23 cellular contexts compared by ENCODE assay signal in the genomic region with DNA sequence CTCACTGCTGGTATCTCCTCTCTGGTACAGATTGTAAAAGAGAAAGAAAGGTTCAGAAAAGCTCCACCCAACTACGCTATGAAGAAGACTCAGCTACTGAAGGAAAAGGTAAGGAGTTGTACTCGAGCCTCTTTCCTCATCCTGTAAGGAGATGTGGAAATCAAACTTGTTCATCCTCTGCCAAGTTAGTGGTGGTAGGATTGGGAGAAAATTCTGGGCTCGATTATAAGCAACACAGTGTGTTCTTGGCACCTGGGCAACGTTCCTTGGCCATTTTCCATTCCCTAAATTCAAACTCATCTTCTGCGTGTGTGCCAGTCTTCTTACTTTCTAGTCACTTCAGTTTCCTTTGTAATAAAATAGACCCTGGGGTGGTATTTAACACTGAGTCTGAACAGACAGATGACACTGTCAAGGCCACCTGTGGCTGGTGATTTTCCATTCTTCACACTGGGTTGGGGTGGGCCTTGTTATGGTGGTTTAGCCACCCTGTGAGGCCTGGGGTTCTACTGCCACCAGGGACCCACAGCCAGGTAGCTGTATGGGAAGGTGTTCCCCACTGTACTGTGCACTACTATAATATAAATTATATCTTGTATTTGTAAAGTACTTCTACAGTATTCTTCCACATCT. TPM values are rescaled to one million over a fixed set of nuclear protein-coding genes. Genes with fewer than 3 reads are reported as not detected.
A peak's percentile ranks its signal among the peaks of the same experiment; 100 is the strongest.
DNase-seq lines count a peak whose midpoint lies in the region; TF ChIP-seq lines count a peak whose summit lies in the region.
"Had no signal": no experiment of that assay in that cellular context is flagged by ENCODE, and none has a peak within 500 bp of the region (broad histone marks: within the 10 kb centered on the region; RNA-seq: fewer than 3 reads in every experiment).

No MANE protein-coding gene starts in this region.

- in situ Hi-C loops in GM23248 (cut with MboI) = no loop called here

- H3K79me1 ChIP-seq in mesenchymal stem cell (replicated peaks; ENCODE audit: low read length, poor library complexity, severe bottlenecking) = peaks cover 8% of the 10 kb centered on the region

- H2BK12ac ChIP-seq in mesenchymal stem cell (ENCODE audit: low read length in 2 of 2) = no peak overlapping the region

- no peaks in the 10 kb centered on the region for H3F3A ChIP-seq in GM23248 (ENCODE audit: insufficient read depth)

- H3K4me2 ChIP-seq in GM23248 (ENCODE audit: unreplicated experiment) = no peak overlapping the region
- no peak overlapping the region for H3K4me2 ChIP-seq in mesenchymal stem cell (ENCODE audit: low read length, poor library complexity, severe bottlenecking)
- H3K4me2 ChIP-seq: KMS-11 had no signal

- H3K14ac ChIP-seq in mesenchymal stem cell (ENCODE audit: low read length in 2 of 2) = no peak overlapping the region

- no peak overlapping the region for H3K4me3 ChIP-seq in AG04450 (ENCODE audit: low read depth, low read length)
- no peak overlapping the region for H3K4me3 ChIP-seq in GM23248
- H3K4me3 ChIP-seq in mesenchymal stem cell (ENCODE audit: insufficient read depth in 1 of 2, low read depth in 1 of 2, low read length in 2 of 2) = no peak overlapping the region
- H3K4me3 ChIP-seq in tibial nerve = no peak overlapping the region
- H3K4me3 ChIP-seq: HAP-1, left lung, testis had no signal

- CTCF ChIA-PET in AG04450 (lab: Charles Lee) = interaction anchor here (0.8 to 3.0 kb wide), 2 partner anchors 11 to 41 kb away, joined by 3 to 12 read pairs; no protein-coding TSS in a partner anchor

- H3K36me3 Mint-ChIP-seq in brain (peaks cover 78% of the 10 kb centered on the region), progenitor cell of endocrine pancreas (ENCODE audit: insufficient read depth) (peaks cover 22% of the 10 kb centered on the region)

- H3K4me1 Mint-ChIP-seq in brain (peaks cover 3% of the 10 kb centered on the region), progenitor cell of endocrine pancreas (ENCODE audit: low read depth) (no peaks in the 10 kb centered on the region)
- H3K4me1 Mint-ChIP-seq: central memory CD8-positive, alpha-beta T cell; T-cell had no signal

- DNase-seq in AG04450 (ENCODE audit: low read depth, low spot score) (no peak), GM23248 (no peak), mesenchymal stem cell (no peak), SKM-1 treated with dmso at 0.1 percent for 144 hours (lab: John Stamatoyannopoulos, UW; ENCODE audit: unreplicated experiment) (no peak), OCI-M2 (lab: John Stamatoyannopoulos, UW; ENCODE audit: unreplicated experiment) (no peak), tibial nerve (ENCODE audit: low spot score in 2 of 2) (no peak), progenitor cell of endocrine pancreas (ENCODE audit: low spot score, unreplicated experiment) (no peak)
- DNase-seq: activated CD4-positive, alpha-beta T cell treated with anti-CD3 and anti-CD28 coated beads, Interleukin-2, amount 50 U/mL, for 48 hours; effector CD8-positive, alpha-beta T cell; GDM1; left lung; NCI-H1092; NCI-H2081; NCI-H446 treated with DMSO at 0.1 percent for 48 hours; occipital lobe; stimulated activated CD4-positive, alpha-beta T cell treated with anti-CD3 and anti-CD28 coated beads, Interleukin-4, amount 100 ng/mL, for 1 hour; T-cell; testis had no signal

- H3K4me1 ChIP-seq in GM23248 (ENCODE audit: insufficient read depth) = no peaks in the 10 kb centered on the region
- H3K4me1 ChIP-seq in mesenchymal stem cell (ENCODE audit: control insufficient read depth, insufficient read depth, low read depth, low read length) = peaks cover 11% of the 10 kb centered on the region
- no peaks in the 10 kb centered on the region for H3K4me1 ChIP-seq in tibial nerve
- H3K4me1 ChIP-seq: testis had no signal

- no peaks in the 10 kb centered on the region for H3K27me3 Mint-ChIP-seq in brain
- H3K27me3 Mint-ChIP-seq in progenitor cell of endocrine pancreas = no peaks in the 10 kb centered on the region
- H3K27me3 Mint-ChIP-seq: central memory CD8-positive, alpha-beta T cell; T-cell had no signal

- no peaks in the 10 kb centered on the region for H3K9me3 Mint-ChIP-seq in brain
- no peaks in the 10 kb centered on the region for H3K9me3 Mint-ChIP-seq in progenitor cell of endocrine pancreas (ENCODE audit: low read depth)
- H3K9me3 Mint-ChIP-seq: central memory CD8-positive, alpha-beta T cell; T-cell had no signal

- H3K9ac ChIP-seq in GM23248 = no peak overlapping the region
- no peak overlapping the region for H3K9ac ChIP-seq in mesenchymal stem cell (ENCODE audit: low read length)
- H3K9ac ChIP-seq: KMS-11 had no signal

- H3K79me2 ChIP-seq in GM23248 (ENCODE audit: insufficient read depth) = no peaks in the 10 kb centered on the region

- H2AFZ ChIP-seq in GM23248 (no peak overlapping the region), mesenchymal stem cell (ENCODE audit: low read depth, low read length) (no peak overlapping the region)

- no peak overlapping the region for H3K23ac ChIP-seq in mesenchymal stem cell (ENCODE audit: low read length in 2 of 2)

- H3K27ac ChIP-seq in AG04450 (ENCODE audit: low read depth, low read length) (peak overlapping the region; percentile 89), GM23248 (peak overlapping the region; percentile 35), mesenchymal stem cell (ENCODE audit: low read length, poor library complexity, severe bottlenecking) (peak overlapping the region; percentile 87), tibial nerve (no peak overlapping the region)
- H3K27ac ChIP-seq: KMS-11, left lung, testis had no signal

- H3K36me3 ChIP-seq in GM23248 (ENCODE audit: low read depth) = peaks cover 58% of the 10 kb centered on the region
- H3K36me3 ChIP-seq in mesenchymal stem cell (ENCODE audit: control insufficient read depth in 1 of 2, insufficient read depth in 2 of 2, low read depth in 1 of 2, low read length in 2 of 2) = peaks cover 57 to 86% of the 10 kb centered on the region in 2 experiments
- peaks cover 0 to 100% (median 19%) of the 10 kb centered on the region in 3 donors for H3K36me3 ChIP-seq in tibial nerve

- no peaks in the 10 kb centered on the region for H3K9me2 ChIP-seq in GM23248 (ENCODE audit: insufficient read depth)

- H2BK15ac ChIP-seq in mesenchymal stem cell (ENCODE audit: low read depth, poor library complexity, severe bottlenecking) = no peak overlapping the region

- no peak overlapping the region for H2BK5ac ChIP-seq in mesenchymal stem cell (ENCODE audit: low read depth, low read length, poor library complexity, severe bottlenecking)

- H3K4me3 Mint-ChIP-seq in brain = no peak overlapping the region
- no peak overlapping the region for H3K4me3 Mint-ChIP-seq in progenitor cell of endocrine pancreas (ENCODE audit: low read depth)
- H3K4me3 Mint-ChIP-seq: central memory CD8-positive, alpha-beta T cell; T-cell had no signal

- H4K91ac ChIP-seq in mesenchymal stem cell (ENCODE audit: low read length) = no peak overlapping the region

- no peaks in the 10 kb centered on the region for H3K27me3 ChIP-seq in AG04450 (ENCODE audit: control insufficient read depth, insufficient read depth, low read length)
- H3K27me3 ChIP-seq in GM23248 (replicated peaks; ENCODE audit: insufficient read depth) = no peaks in the 10 kb centered on the region
- H3K27me3 ChIP-seq in mesenchymal stem cell (ENCODE audit: control insufficient read depth in 1 of 2, insufficient read depth in 1 of 2, low read length in 2 of 2) = no peaks in the 10 kb centered on the region
- H3K27me3 ChIP-seq in tibial nerve = no peaks in the 10 kb centered on the region
- H3K27me3 ChIP-seq: left lung, testis had no signal

- peak overlapping the region in 3 of 5 experiments; percentile 17 to 89 (median 60) for H3K27ac Mint-ChIP-seq in brain
- H3K27ac Mint-ChIP-seq in progenitor cell of endocrine pancreas = no peak overlapping the region
- H3K27ac Mint-ChIP-seq: T-cell had no signal

- POLR2A ChIA-PET in AG04450 (lab: Yijun Ruan, JAX) = no interaction called here

- H4K8ac ChIP-seq in mesenchymal stem cell (ENCODE audit: low read length) = no peak overlapping the region

- TF ChIP-seq EP300 in tibial nerve (IDR thresholded peaks at IDR 0.05) = no peak

- H2AK5ac ChIP-seq in mesenchymal stem cell (ENCODE audit: low read length, severe bottlenecking) = peak overlapping the region; percentile 85

- H3K4ac ChIP-seq in mesenchymal stem cell (ENCODE audit: low read depth in 1 of 2, low read length in 2 of 2) = no peak overlapping the region

- WGBS in GM23248 (ENCODE audit: low coverage in 1 of 2, low lambda C conversion rate in 2 of 2, missing lambda C conversion rate in 2 of 2), 2 experiments = 87% methylated on average over 5 of the region's 5 CpGs
- 96% methylated on average over 4 of the region's 5 CpGs for WGBS in mesenchymal stem cell
- WGBS in tibial nerve, 2 donors = 93 to 94% methylated on average over 5 of the region's 5 CpGs

- TF ChIP-seq CTCF in AG04450 (IDR thresholded peaks at IDR 0.05; ENCODE audit: low read depth, low read length) (no peak), brain (conservative IDR thresholded peaks at IDR 0.05) (no peak), tibial nerve (IDR thresholded peaks at IDR 0.05) (no peak), progenitor cell of endocrine pancreas (IDR thresholded peaks at IDR 0.05; ENCODE audit: unreplicated experiment) (no peak)

- no peaks in the 10 kb centered on the region for H4K20me1 ChIP-seq in GM23248 (ENCODE audit: insufficient read depth)

- no peak for TF ChIP-seq POLR2A in tibial nerve (IDR thresholded peaks at IDR 0.05)

- H3K9me3 ChIP-seq in AG04450 (ENCODE audit: control insufficient read depth, insufficient read depth, low read length) (no peaks in the 10 kb centered on the region; the same call in 1 of the 2 replicates), GM23248 (ENCODE audit: low read depth) (no peaks in the 10 kb centered on the region), mesenchymal stem cell (ENCODE audit: control insufficient read depth, low read length) (no peaks in the 10 kb centered on the region), tibial nerve (no peaks in the 10 kb centered on the region)
- H3K9me3 ChIP-seq: HAP-1, left lung, testis had no signal

- no peak overlapping the region for H2BK120ac ChIP-seq in mesenchymal stem cell (ENCODE audit: low read depth, low read length)

- no peak overlapping the region for H3K18ac ChIP-seq in mesenchymal stem cell (ENCODE audit: low read depth in 1 of 2, low read length in 2 of 2)

RNA-seq across cellular contexts. Expression of gene ITPKA, which starts 17.1 kb away (rescaled TPM):
- 0.92 and 1.5 TPM in 2 replicates for polyA plus RNA-seq in AG04450 (2011; rRNA removed)
- 0.83 and 1.1 TPM in 2 replicates for polyA minus RNA-seq in AG04450 (2011; rRNA and poly(A)+ RNA removed)
- total RNA-seq in GM23248 (2014; rRNA removed; shearing (Covaris generic)) = 0.43 and 7.7 TPM in 2 replicates
- 0.14 TPM in 1 of 2 replicates, not detected in the other for polyA plus RNA-seq in GM23248 (2016; fragmentation: Nextera tagmentation; extraction: Ambion mirVana)
- 17.4 TPM for polyA plus RNA-seq in brain (ENCODE audit: insufficient read depth, low read depth, low replicate concordance)
- polyA plus RNA-seq in mesenchymal stem cell (2013, experiment 1 of 2) = 0.37 TPM
- polyA plus RNA-seq in mesenchymal stem cell (2013, experiment 2 of 2) = 0.33 TPM
- total RNA-seq in tibial nerve = not detected
- 0.89 and 1.0 TPM in 2 replicates for total RNA-seq in progenitor cell of endocrine pancreas
- total RNA-seq: skeletal muscle tissue had no signal

RNA-seq across cellular contexts. Expression of gene LTK, which starts 37.1 kb away (rescaled TPM):
- polyA plus RNA-seq in AG04450 (2011; rRNA removed) (0.09 and 0.20 TPM in 2 replicates), GM23248 (2016; fragmentation: Nextera tagmentation; extraction: Ambion mirVana) (not detected in 2 replicates), brain (ENCODE audit: insufficient read depth, low read depth, low replicate concordance) (2.4 TPM)
- 0.18 and 0.22 TPM in 2 replicates for polyA minus RNA-seq in AG04450 (2011; rRNA and poly(A)+ RNA removed)
- total RNA-seq in GM23248 (2014; rRNA removed; shearing (Covaris generic)) = not detected in 2 replicates
- polyA plus RNA-seq in mesenchymal stem cell (2013, experiment 1 of 2) = 0.26 TPM
- 0.22 TPM for polyA plus RNA-seq in mesenchymal stem cell (2013, experiment 2 of 2)
- total RNA-seq in tibial nerve (under 1 TPM in 2 of 4 donors, not detected in 2; 0.39 to 0.90 TPM), progenitor cell of endocrine pancreas (0.55 and 1.2 TPM in 2 replicates)
- total RNA-seq: occipital lobe had no signal

RNA-seq across cellular contexts. Expression of gene RTF1, which starts 59.6 kb away (rescaled TPM):
- polyA plus RNA-seq in AG04450 (2011; rRNA removed) (32.5 and 40.8 TPM in 2 replicates), GM23248 (2016; fragmentation: Nextera tagmentation; extraction: Ambion mirVana) (58.6 and 61.7 TPM in 2 replicates), brain (ENCODE audit: insufficient read depth, low read depth, low replicate concordance) (23.9 TPM)
- 20.1 and 21.9 TPM in 2 replicates for polyA minus RNA-seq in AG04450 (2011; rRNA and poly(A)+ RNA removed)
- total RNA-seq in GM23248 (2014; rRNA removed; shearing (Covaris generic)) = 16.3 and 20.5 TPM in 2 replicates
- polyA plus RNA-seq in mesenchymal stem cell (2013, experiment 1 of 2) = 41.0 TPM
- 41.1 TPM for polyA plus RNA-seq in mesenchymal stem cell (2013, experiment 2 of 2)
- total RNA-seq in tibial nerve (10 to 100 TPM; 22.2 to 72.6 (median 29.0) TPM), progenitor cell of endocrine pancreas (58.7 and 59.1 TPM in 2 replicates)

Comparison
In these comparisons a context has a peak if more than half of its experiments do, and no peak if none do; other contexts are left out.
1. H3K27ac ChIP-seq: peak in AG04450 (single experiment), GM23248 (single experiment) and mesenchymal stem cell (single experiment); none in tibial nerve (0 of 4).